ENCODE assay signal across 13 cellular contexts in genomic region chr3:158152186-158152585, GRCh38. TPM values are rescaled to one million over a fixed set of nuclear protein-coding genes. Genes with fewer than 3 reads are reported as not detected.
DNase-seq lines count a peak whose midpoint lies in the region; ATAC-seq and TF ChIP-seq lines count a peak whose summit lies in the region.
"Had no signal": no experiment of that assay in that cellular context is flagged by ENCODE, and none has a peak within 500 bp of the region (broad histone marks: within the 10 kb centered on the region; RNA-seq: fewer than 3 reads in every experiment).

No MANE protein-coding gene starts in this region.

- dilution Hi-C loops in mammary epithelial cell (cut with HindIII; ENCODE audit: low sequenced_read_pairs) = no loop called here

- H2AFZ ChIP-seq in mammary epithelial cell (ENCODE audit: low read depth, low read length) (no peak overlapping the region), Karpas-422 (ENCODE audit: low read length) (no peak overlapping the region)

- H4K20me1 ChIP-seq in mammary epithelial cell (ENCODE audit: insufficient read depth, low read length) (no peaks in the 10 kb centered on the region), Karpas-422 (ENCODE audit: insufficient read depth, low read depth, low read length) (no peaks in the 10 kb centered on the region)

- no peak overlapping the region for H3K9ac ChIP-seq in mammary epithelial cell (ENCODE audit: insufficient read depth, low read length)
- H3K9ac ChIP-seq in Karpas-422 (ENCODE audit: low read length) = no peak overlapping the region

- WGBS in mammary epithelial cell (ENCODE audit: low coverage, missing lambda C conversion rate) = 67% methylated on average over 2 of the region's 2 CpGs

- H3K9me3 Mint-ChIP-seq in natural killer cell treated with Interleukin-12 subunit alpha and Interleukin-12 subunit beta and Interleukin-15 and Interleukin-18, amount 100 ng/mL, for 72 hours = no peaks in the 10 kb centered on the region
- no peaks in the 10 kb centered on the region for H3K9me3 Mint-ChIP-seq in natural killer cell

- peaks cover 13% of the 10 kb centered on the region for H3K36me3 Mint-ChIP-seq in natural killer cell treated with Interleukin-12 subunit alpha and Interleukin-12 subunit beta and Interleukin-15 and Interleukin-18, amount 100 ng/mL, for 72 hours
- no peaks in the 10 kb centered on the region for H3K36me3 Mint-ChIP-seq in natural killer cell

- DNase-seq in natural killer cell treated with Interleukin-12 subunit alpha and Interleukin-12 subunit beta and Interleukin-15 and Interleukin-18, amount 100 ng/mL, for 72 hours (ENCODE audit: low spot score) = no peak
- DNase-seq in natural killer cell (no peak), mammary epithelial cell (peak; percentile 60), GDM1 (lab: John Stamatoyannopoulos, UW) (no peak), SHP77 (lab: John Stamatoyannopoulos, UW) (no peak), Karpas-422 (no peak), mesenteric fat pad (ENCODE audit: low spot score) (no peak)
- DNase-seq: aorta, heart right ventricle, NCI-H1105 treated with DMSO at 0.1 percent for 48 hours had no signal

- no peaks in the 10 kb centered on the region for H3K4me1 ChIP-seq in mammary epithelial cell (ENCODE audit: insufficient read depth, low read length)
- H3K4me1 ChIP-seq in Karpas-422 (ENCODE audit: low read length) = no peaks in the 10 kb centered on the region

- H3K27ac ChIP-seq in mammary epithelial cell (ENCODE audit: insufficient read depth, low read depth, low read length) (no peak overlapping the region), Karpas-422 (ENCODE audit: low read length) (no peak overlapping the region)
- H3K27ac ChIP-seq: C4-2B, RWPE1 had no signal

- H3K36me3 ChIP-seq in mammary epithelial cell (ENCODE audit: insufficient read depth, low read length) = no peaks in the 10 kb centered on the region
- peaks cover 28% of the 10 kb centered on the region; the same call in 1 of the 2 replicates for H3K36me3 ChIP-seq in Karpas-422 (ENCODE audit: insufficient read depth, low read length)

- H3K27me3 ChIP-seq in mammary epithelial cell (ENCODE audit: insufficient read depth, low read length) = no peaks in the 10 kb centered on the region
- no peaks in the 10 kb centered on the region for H3K27me3 ChIP-seq in Karpas-422 (ENCODE audit: low read length)
- H3K27me3 ChIP-seq: heart right ventricle had no signal

- H3K27me3 Mint-ChIP-seq in natural killer cell treated with Interleukin-12 subunit alpha and Interleukin-12 subunit beta and Interleukin-15 and Interleukin-18, amount 100 ng/mL, for 72 hours = no peaks in the 10 kb centered on the region
- no peaks in the 10 kb centered on the region for H3K27me3 Mint-ChIP-seq in natural killer cell (ENCODE audit: low read depth in 2 of 2)

- CTCF ChIA-PET in mammary epithelial cell (lab: Charles Lee; ENCODE audit: low non-redundant PET) = no interaction called here

- no peaks in the 10 kb centered on the region for H3K9me3 ChIP-seq in mammary epithelial cell (replicated peaks; ENCODE audit: insufficient read depth, low read length)
- no peaks in the 10 kb centered on the region for H3K9me3 ChIP-seq in Karpas-422 (ENCODE audit: low read length)

- H3K4me1 Mint-ChIP-seq in natural killer cell treated with Interleukin-12 subunit alpha and Interleukin-12 subunit beta and Interleukin-15 and Interleukin-18, amount 100 ng/mL, for 72 hours (ENCODE audit: low read depth in 2 of 2) = peaks cover 15 to 29% of the 10 kb centered on the region in 2 donors
- peaks cover 0 to 14% of the 10 kb centered on the region in 2 donors for H3K4me1 Mint-ChIP-seq in natural killer cell

- H3K4me2 ChIP-seq in mammary epithelial cell (ENCODE audit: insufficient read depth, low read depth, low read length) (no peak overlapping the region), Karpas-422 (ENCODE audit: low read depth, low read length, poor library complexity, severe bottlenecking) (no peak overlapping the region)

- peak; percentile 86 to 96 for ATAC-seq in natural killer cell treated with Interleukin-12 subunit alpha and Interleukin-12 subunit beta and Interleukin-15 and Interleukin-18, amount 100 ng/mL, for 72 hours
- ATAC-seq in natural killer cell (no peak), HG03175 (IDR thresholded peaks at IDR 0.05; ENCODE audit: unreplicated experiment) (peak; percentile 67)

- H3K79me2 ChIP-seq in mammary epithelial cell (ENCODE audit: insufficient read depth, low read length) = peaks cover 2% of the 10 kb centered on the region
- H3K79me2 ChIP-seq in Karpas-422 (ENCODE audit: low read length) = peaks cover 96% of the 10 kb centered on the region

- no peaks in the 10 kb centered on the region for H3K9me2 ChIP-seq in Karpas-422 (replicated peaks; ENCODE audit: insufficient read depth, low read length)

- TF ChIP-seq CTCF in natural killer cell (IDR thresholded peaks at IDR 0.05) (no peak), mammary epithelial cell (conservative IDR thresholded peaks at IDR 0.05 in 1 of 2, IDR thresholded peaks at IDR 0.05 in 1 of 2; ENCODE audit: extremely low read depth in 1 of 2, insufficient read depth in 1 of 2, low read depth in 1 of 2, low read length in 2 of 2) (no peak)

- intact Hi-C loops in natural killer cell (cut with micrococcal nuclease) (no loop called here), mammary epithelial cell (cut with micrococcal nuclease) (no loop called here)

- peak overlapping the region in 1 of 2 donors; percentile 58 for H3K27ac Mint-ChIP-seq in natural killer cell treated with Interleukin-12 subunit alpha and Interleukin-12 subunit beta and Interleukin-15 and Interleukin-18, amount 100 ng/mL, for 72 hours
- H3K27ac Mint-ChIP-seq in natural killer cell = no peak overlapping the region

- in situ Hi-C loops in mammary epithelial cell (cut with MboI; ENCODE audit: low sequenced_read_pairs in 2 of 2) = no loop called here

- H3K4me3 Mint-ChIP-seq in natural killer cell treated with Interleukin-12 subunit alpha and Interleukin-12 subunit beta and Interleukin-15 and Interleukin-18, amount 100 ng/mL, for 72 hours = peak overlapping the region; percentile 52
- no peak overlapping the region for H3K4me3 Mint-ChIP-seq in natural killer cell

- no TSS peak for BruUV-seq in mammary epithelial cell (replicated peaks; lab: Mats Ljungman, UMichigan)

- no peak overlapping the region for H3K4me3 ChIP-seq in mammary epithelial cell (replicated peaks in 1 of 3; ENCODE audit: insufficient read depth in 1 of 3, low read depth in 2 of 3, low read length in 3 of 3)
- no peak overlapping the region for H3K4me3 ChIP-seq in Karpas-422 (ENCODE audit: low read length)
- H3K4me3 ChIP-seq: heart right ventricle had no signal

RNA-seq across cellular contexts. Expression of gene RSRC1, which starts 42.3 kb away (rescaled TPM):
- total RNA-seq in natural killer cell treated with Interleukin-12 subunit alpha and Interleukin-12 subunit beta and Interleukin-15 and Interleukin-18, amount 100 ng/mL, for 72 hours = 10 to 100 TPM; 38.7 to 49.6 TPM
- 10 to 100 TPM; 37.3 to 41.1 (median 37.6) TPM for total RNA-seq in natural killer cell
- 10 to 100 TPM; 30.0 to 35.6 TPM for total RNA-seq in mammary epithelial cell
- polyA plus RNA-seq in mammary epithelial cell = 8.4 TPM
- 7.6 TPM for polyA minus RNA-seq in mammary epithelial cell
- total RNA-seq in Karpas-422 (2014; rRNA removed; shearing (Covaris generic); ENCODE audit: low replicate concordance) = 95.2 and 101 TPM in 2 replicates
- total RNA-seq in mesenteric fat pad = 28.8 TPM

RNA-seq across cellular contexts. Expression of gene SHOX2, which starts 46.0 kb away (rescaled TPM):
- 1 to 10 TPM in 1 of 2 donors, not detected in 1; 2.1 TPM for total RNA-seq in natural killer cell treated with Interleukin-12 subunit alpha and Interleukin-12 subunit beta and Interleukin-15 and Interleukin-18, amount 100 ng/mL, for 72 hours
- total RNA-seq in natural killer cell (not detected), mammary epithelial cell (1 to 10 TPM in 1 of 2 donors, not detected in 1; 1.2 TPM), mesenteric fat pad (0.35 TPM)
- 0.05 TPM for polyA plus RNA-seq in mammary epithelial cell
- 0.26 TPM for polyA minus RNA-seq in mammary epithelial cell
- total RNA-seq in Karpas-422 (2014; rRNA removed; shearing (Covaris generic); ENCODE audit: low replicate concordance) = 7.7 and 11.7 TPM in 2 replicates

Comparison
In these comparisons a context has a peak if more than half of its experiments do, and no peak if none do; other contexts are left out.
1. ATAC-seq: peak in natural killer cell treated with Interleukin-12 subunit alpha and Interleukin-12 subunit beta and Interleukin-15 and Interleukin-18, amount 100 ng/mL, for 72 hours (2 of 2) and HG03175 (single experiment); none in natural killer cell (0 of 3).